ENCODE assay signal across 9 cellular contexts in genomic region chr7:37833107-37833817, GRCh38. TPM values are rescaled to one million over a fixed set of nuclear protein-coding genes. Genes with fewer than 3 reads are reported as not detected.
DNase-seq lines count a peak whose midpoint lies in the region; ATAC-seq and TF ChIP-seq lines count a peak whose summit lies in the region.
"Had no signal": no experiment of that assay in that cellular context is flagged by ENCODE, and none has a peak within 500 bp of the region (broad histone marks: within the 10 kb centered on the region; RNA-seq: fewer than 3 reads in every experiment).

No MANE protein-coding gene starts in this region.

- no peaks in the 10 kb centered on the region for H3F3A ChIP-seq in Loucy (ENCODE audit: low read depth)
- no peaks in the 10 kb centered on the region for H3F3A ChIP-seq in SU-DHL-6 (ENCODE audit: insufficient read depth)

- H3K4me2 ChIP-seq in Loucy (ENCODE audit: low read depth, low read length, poor library complexity, severe bottlenecking) (peak overlapping the region; percentile 79), SU-DHL-6 (ENCODE audit: low read depth, low read length, poor library complexity, severe bottlenecking) (peak overlapping the region; percentile 47)

- no peak overlapping the region for H3K27ac ChIP-seq in SU-DHL-6 (ENCODE audit: low read depth, low read length)

- H3K79me2 ChIP-seq in Loucy (ENCODE audit: insufficient read depth, low read length) (no peaks in the 10 kb centered on the region), SU-DHL-6 (ENCODE audit: insufficient read depth, low read length) (no peaks in the 10 kb centered on the region)

- no peaks in the 10 kb centered on the region for H3K36me3 Mint-ChIP-seq in brain

- no peaks in the 10 kb centered on the region for H3K27me3 Mint-ChIP-seq in brain

- H3K9me2 ChIP-seq in Loucy (replicated peaks; ENCODE audit: low read depth, low read length) (no peaks in the 10 kb centered on the region), SU-DHL-6 (replicated peaks; ENCODE audit: insufficient read depth, low read length) (no peaks in the 10 kb centered on the region)

- peak; percentile 68 for TF ChIP-seq CTCF in Loucy (conservative IDR thresholded peaks at IDR 0.05; ENCODE audit: low read length)
- TF ChIP-seq CTCF in SU-DHL-6 (IDR thresholded peaks at IDR 0.05; ENCODE audit: insufficient read depth, low read length, poor library complexity, severe bottlenecking) = peak; percentile 72
- peak; percentile 84 for TF ChIP-seq CTCF in brain (conservative IDR thresholded peaks at IDR 0.05)

- no peaks in the 10 kb centered on the region for H3K36me3 ChIP-seq in Loucy (ENCODE audit: insufficient read depth, low read length)
- no peaks in the 10 kb centered on the region for H3K36me3 ChIP-seq in SU-DHL-6 (ENCODE audit: low read length)
- H3K36me3 ChIP-seq in iPS-15b (ENCODE audit: control insufficient read depth, insufficient read depth, low read length) = no peaks in the 10 kb centered on the region

- DNase-seq in GF-D8 (lab: John Stamatoyannopoulos, UW) (peak; percentile 40), skeletal muscle cell (ENCODE audit: low read depth) (peak; percentile 7)

- no peak for ATAC-seq in GM21576 (IDR thresholded peaks at IDR 0.05; ENCODE audit: unreplicated experiment)
- no peak for ATAC-seq in HG03342 (IDR thresholded peaks at IDR 0.05; ENCODE audit: unreplicated experiment)
- ATAC-seq: left colon had no signal

- peak overlapping the region in 4 of 5 experiments; percentile 39 to 74 (median 59) for H3K4me3 Mint-ChIP-seq in brain

- H3K4me3 ChIP-seq in Loucy (ENCODE audit: low read length, poor library complexity, severe bottlenecking) (peak overlapping the region; percentile 70), SU-DHL-6 (ENCODE audit: insufficient read depth, low read length, poor library complexity, severe bottlenecking) (peak overlapping the region; percentile 9), iPS-15b (ENCODE audit: low read depth, low read length) (peak overlapping the region; percentile 28), skeletal muscle cell (ENCODE audit: low read depth, low read length) (peak overlapping the region; percentile 35)

- H2AFZ ChIP-seq in Loucy (ENCODE audit: low read length) (peak overlapping the region; percentile 91), SU-DHL-6 (ENCODE audit: low read depth, low read length, severe bottlenecking) (peak overlapping the region; percentile 87)

- H3K9me3 ChIP-seq in Loucy (ENCODE audit: insufficient read depth, low read depth, low read length) = no peaks in the 10 kb centered on the region
- H3K9me3 ChIP-seq in SU-DHL-6 (ENCODE audit: insufficient read depth, low read length) = no peaks in the 10 kb centered on the region
- no peaks in the 10 kb centered on the region for H3K9me3 ChIP-seq in iPS-15b (ENCODE audit: control insufficient read depth, insufficient read depth, low read length)

- H4K20me1 ChIP-seq in Loucy (ENCODE audit: insufficient read depth, low read length, poor library complexity, severe bottlenecking) = no peaks in the 10 kb centered on the region
- H4K20me1 ChIP-seq in SU-DHL-6 (ENCODE audit: low read depth, low read length) = no peaks in the 10 kb centered on the region; the same call in 1 of the 2 replicates

- peaks cover 0 to 11% (median 0%) of the 10 kb centered on the region in 5 experiments for H3K9me3 Mint-ChIP-seq in brain

- H3K27me3 ChIP-seq in Loucy (ENCODE audit: insufficient read depth, low read length, poor library complexity, severe bottlenecking) (no peaks in the 10 kb centered on the region), SU-DHL-6 (ENCODE audit: low read length) (no peaks in the 10 kb centered on the region), iPS-15b (ENCODE audit: control insufficient read depth, insufficient read depth, low read length) (no peaks in the 10 kb centered on the region)

- H3K27ac Mint-ChIP-seq in brain = peak overlapping the region in 2 of 5 experiments; percentile 42 to 66

- peaks cover 35% of the 10 kb centered on the region for H3K4me1 Mint-ChIP-seq in brain

- peaks cover 3% of the 10 kb centered on the region for H3K4me1 ChIP-seq in Loucy (ENCODE audit: insufficient read depth, low read length, poor library complexity, severe bottlenecking)
- H3K4me1 ChIP-seq in iPS-15b (ENCODE audit: control insufficient read depth, insufficient read depth, low read length) = no peaks in the 10 kb centered on the region

- H3K9ac ChIP-seq in Loucy (ENCODE audit: low read depth, low read length, poor library complexity, severe bottlenecking) = peak overlapping the region; percentile 41
- H3K9ac ChIP-seq in SU-DHL-6 (ENCODE audit: low read length) = no peak overlapping the region
- no peak overlapping the region for H3K9ac ChIP-seq in iPS-15b (ENCODE audit: low read depth, low read length)

RNA-seq across cellular contexts. Expression of gene NME8, which starts 15.1 kb away (rescaled TPM):
- not detected for polyA plus RNA-seq in brain (ENCODE audit: insufficient read depth, low read depth, low replicate concordance)

Comparison
In these comparisons a context has a peak if more than half of its experiments do, and no peak if none do; other contexts are left out.
1. H3K4me3 ChIP-seq: peak in every context shown above with its lines; median percentile 70 in Loucy; 35 in skeletal muscle cell; 28 in iPS-15b; 9 in SU-DHL-6.